Comparison of ENCODE assay signal across 9 cellular contexts in the genomic region with DNA sequence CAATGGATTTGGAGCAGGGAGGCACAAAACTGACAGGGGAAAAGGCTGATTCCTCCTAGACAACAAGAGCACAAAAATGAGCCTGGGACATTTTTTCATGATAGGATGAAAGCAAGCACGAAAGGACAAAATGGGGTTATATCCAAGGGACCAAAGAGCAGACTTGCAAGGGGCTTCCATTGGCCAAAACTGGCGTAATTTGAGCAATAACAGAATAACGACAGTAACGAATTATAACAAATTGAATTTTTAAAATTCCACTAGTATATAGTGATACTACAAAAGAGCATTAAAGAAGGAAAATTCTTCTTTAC. TPM values are rescaled to one million over a fixed set of nuclear protein-coding genes. Genes with fewer than 3 reads are reported as not detected.
"Had no signal": no experiment of that assay in that cellular context is flagged by ENCODE, and none has a peak within 500 bp of the region (broad histone marks: within the 10 kb centered on the region; RNA-seq: fewer than 3 reads in every experiment).

No MANE protein-coding gene starts in this region.

- H3K36me3 Mint-ChIP-seq: natural killer cell had no signal

- H3K27ac ChIP-seq: foreskin keratinocyte, testis, VCaP had no signal

- H3K27ac Mint-ChIP-seq: activated CD4-positive, alpha-beta T cell treated with anti-CD3 and anti-CD28 coated beads for 36 hours; activated T-helper 1 cell treated with anti-CD3 and anti-CD28 coated beads, Interleukin-12 subunit alpha, Interleukin-12 subunit beta, Interleukin-2, Interleukin-4 antibody, amounts not matched to agents 30 ng/mL and 10 ng/mL and 1 ng/mL, durations not matched to agents 14 hours and 24 hours and 36 hours; natural killer cell; stimulated activated naive CD8-positive, alpha-beta T cell treated with anti-CD3 and anti-CD28 coated beads, Interleukin-15, Interleukin-2, amounts not matched to agents 100 ng/mL and 50 ng/mL, for 24 hours had no signal

- H3K4me3 ChIP-seq: testis had no signal

- H3K27me3 ChIP-seq: foreskin keratinocyte, testis had no signal

- H3K4me1 ChIP-seq: foreskin keratinocyte, testis had no signal

- H3K4me1 Mint-ChIP-seq: activated CD4-positive, alpha-beta T cell treated with anti-CD3 and anti-CD28 coated beads for 36 hours; natural killer cell had no signal

- H3K4me3 Mint-ChIP-seq: activated CD4-positive, alpha-beta T cell treated with anti-CD3 and anti-CD28 coated beads for 36 hours; activated T-helper 1 cell treated with anti-CD3 and anti-CD28 coated beads, Interleukin-12 subunit alpha, Interleukin-12 subunit beta, Interleukin-2, Interleukin-4 antibody, amounts not matched to agents 30 ng/mL and 10 ng/mL and 1 ng/mL, durations not matched to agents 14 hours and 24 hours and 36 hours; natural killer cell; stimulated activated naive CD8-positive, alpha-beta T cell treated with anti-CD3 and anti-CD28 coated beads, Interleukin-15, Interleukin-2, amounts not matched to agents 100 ng/mL and 50 ng/mL, for 24 hours had no signal

- DNase-seq: natural killer cell, T1000 had no signal

- H3K9me3 ChIP-seq: testis had no signal

- H3K9me3 Mint-ChIP-seq: activated T-helper 1 cell treated with anti-CD3 and anti-CD28 coated beads, Interleukin-12 subunit alpha, Interleukin-12 subunit beta, Interleukin-2, Interleukin-4 antibody, amounts not matched to agents 30 ng/mL and 10 ng/mL and 1 ng/mL, durations not matched to agents 14 hours and 24 hours and 36 hours; natural killer cell; stimulated activated naive CD8-positive, alpha-beta T cell treated with anti-CD3 and anti-CD28 coated beads, Interleukin-15, Interleukin-2, amounts not matched to agents 100 ng/mL and 50 ng/mL, for 24 hours had no signal

RNA-seq across cellular contexts. Expression of a gene that starts 10.3 kb away (rescaled TPM):
- total RNA-seq: activated CD4-positive, alpha-beta T cell treated with anti-CD3 and anti-CD28 coated beads for 36 hours; bronchial epithelial cell; natural killer cell had no signal
